ENCODE assay signal across 16 cellular contexts in genomic region chr5:84260939-84261338, GRCh38.
"Had no signal": no experiment of that assay in that cellular context is flagged by ENCODE, and none has a peak within 500 bp of the region (broad histone marks: within the 10 kb centered on the region; RNA-seq: fewer than 3 reads in every experiment).

No MANE protein-coding gene starts in this region.

- H3K9me3 ChIP-seq: ascending aorta, neutrophil, testis had no signal

- ATAC-seq: left colon; naive thymus-derived CD4-positive, alpha-beta T cell; stimulated activated naive CD8-positive, alpha-beta T cell treated with anti-CD3 and anti-CD28 coated beads, Interleukin-15, amount 100 ng/mL, for 72 hours had no signal

- H3K27me3 Mint-ChIP-seq: activated CD4-positive, alpha-beta memory T cell treated with anti-CD3 and anti-CD28 coated beads for 36 hours; stimulated activated naive CD8-positive, alpha-beta T cell treated with anti-CD3 and anti-CD28 coated beads, Interleukin-15, amount 100 ng/mL, for 72 hours had no signal

- H3K4me3 ChIP-seq: ascending aorta, testis had no signal

- DNase-seq: activated CD4-positive, alpha-beta memory T cell treated with anti-CD3 and anti-CD28 coated beads for 36 hours; activated naive CD4-positive, alpha-beta T cell; effector CD4-positive, alpha-beta T cell; foreskin melanocyte; head of caudate nucleus; left colon; mammary epithelial cell; naive thymus-derived CD4-positive, alpha-beta T cell; retina; stimulated activated CD4-positive, alpha-beta T cell treated with anti-CD3 and anti-CD28 coated beads, Interleukin-15, amount 100 ng/mL, for 24 hours; stimulated activated CD4-positive, alpha-beta T cell treated with anti-CD3 and anti-CD28 coated beads, Interleukin-4, amount 100 ng/mL, for 24 hours; stimulated activated naive CD8-positive, alpha-beta T cell treated with anti-CD3 and anti-CD28 coated beads, Interleukin-15, amount 100 ng/mL, for 72 hours; testis had no signal

- H3K4me1 Mint-ChIP-seq: naive thymus-derived CD4-positive, alpha-beta T cell; stimulated activated naive CD8-positive, alpha-beta T cell treated with anti-CD3 and anti-CD28 coated beads, Interleukin-15, amount 100 ng/mL, for 72 hours had no signal

- H3K4me1 ChIP-seq: ascending aorta, testis had no signal

- H3K36me3 ChIP-seq: ascending aorta, neutrophil had no signal

- H3K4me3 Mint-ChIP-seq: activated CD4-positive, alpha-beta memory T cell treated with anti-CD3 and anti-CD28 coated beads for 36 hours; naive thymus-derived CD4-positive, alpha-beta T cell; stimulated activated naive CD8-positive, alpha-beta T cell treated with anti-CD3 and anti-CD28 coated beads, Interleukin-15, amount 100 ng/mL, for 72 hours had no signal

- H3K36me3 Mint-ChIP-seq: activated CD4-positive, alpha-beta memory T cell treated with anti-CD3 and anti-CD28 coated beads for 36 hours; naive thymus-derived CD4-positive, alpha-beta T cell had no signal

- H3K27me3 ChIP-seq: ascending aorta, neutrophil, testis had no signal

- H3K27ac Mint-ChIP-seq: activated CD4-positive, alpha-beta memory T cell treated with anti-CD3 and anti-CD28 coated beads for 36 hours; naive thymus-derived CD4-positive, alpha-beta T cell; stimulated activated naive CD8-positive, alpha-beta T cell treated with anti-CD3 and anti-CD28 coated beads, Interleukin-15, amount 100 ng/mL, for 72 hours had no signal

- H3K27ac ChIP-seq: ascending aorta, neutrophil, testis, VCaP had no signal
